7 cellular contexts compared by ENCODE assay signal in the genomic region with DNA sequence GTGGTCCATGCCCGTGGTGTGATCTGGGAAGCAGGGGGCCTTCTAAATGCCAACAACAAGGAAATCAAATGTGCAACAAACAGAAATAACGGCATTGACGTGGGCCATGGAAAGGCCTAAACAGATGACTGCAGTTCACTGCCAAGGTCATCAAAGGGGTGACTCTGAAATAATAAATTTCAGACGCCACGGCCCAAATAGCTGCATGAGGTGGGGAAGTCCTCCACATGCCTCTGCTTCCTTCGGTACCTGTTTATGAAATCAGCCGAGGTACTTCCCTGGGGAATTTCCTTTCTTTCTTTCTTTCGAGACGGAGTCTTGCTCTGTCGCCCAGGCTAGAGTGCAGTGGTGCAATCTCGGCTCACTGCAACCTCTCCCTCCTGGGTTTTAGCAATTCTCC. TPM values are rescaled to one million over a fixed set of nuclear protein-coding genes. Genes with fewer than 3 reads are reported as not detected.
"Had no signal": no experiment of that assay in that cellular context is flagged by ENCODE, and none has a peak within 500 bp of the region (broad histone marks: within the 10 kb centered on the region; RNA-seq: fewer than 3 reads in every experiment).

No MANE protein-coding gene starts in this region.

RNA-seq across cellular contexts. Expression of a gene that starts 14.6 kb away (rescaled TPM):
- total RNA-seq: GM23248, H4, H7, HFFc6, HT1080, IMR-90, K562 had no signal
- polyA plus RNA-seq: GM23248, IMR-90, K562 had no signal
